ENCODE assay signal across 8 cellular contexts in genomic region chr22:19717691-19718254, GRCh38. TPM values are rescaled to one million over a fixed set of nuclear protein-coding genes. Genes with fewer than 3 reads are reported as not detected.
A peak's percentile ranks its signal among the peaks of the same experiment; 100 is the strongest.
DNase-seq lines count a peak whose midpoint lies in the region; ATAC-seq and TF ChIP-seq lines count a peak whose summit lies in the region.

No MANE protein-coding gene starts in this region.

- peaks cover 7% of the 10 kb centered on the region for H4K20me1 ChIP-seq in GM23338 (replicated peaks; ENCODE audit: insufficient read depth)

- H2BK5ac ChIP-seq in mesendoderm (ENCODE audit: low read length), result no peak overlapping the region

- no peaks in the 10 kb centered on the region for H3K79me1 ChIP-seq in mesendoderm (ENCODE audit: low read length)

- peaks cover 0 to 14% (median 6%) of the 10 kb centered on the region in 7 donors for H3K9me3 Mint-ChIP-seq in CD14-positive monocyte
- peaks cover 3% of the 10 kb centered on the region; the same call in 1 of the 3 replicates for H3K9me3 Mint-ChIP-seq in GM23338
- no peaks in the 10 kb centered on the region for H3K9me3 Mint-ChIP-seq in effector memory CD8-positive, alpha-beta T cell

- no CpG with 5 or more reads among the region's 61 CpGs for WGBS in mesendoderm (ENCODE audit: extremely low coverage, insufficient coverage, low lambda C conversion rate)

- H3K18ac ChIP-seq in mesendoderm (ENCODE audit: low read length), result peak overlapping the region; percentile 43

- H2BK120ac ChIP-seq in mesendoderm (ENCODE audit: low read depth, low read length), result no peak overlapping the region

- H3K4me1 ChIP-seq in GM23338 (ENCODE audit: insufficient read depth) (peaks cover 6% of the 10 kb centered on the region; the same call in 1 of the 2 replicates), mesendoderm (ENCODE audit: control insufficient read depth, low read depth, low read length) (peaks cover 7% of the 10 kb centered on the region)

- no peaks in the 10 kb centered on the region for H3K9me2 ChIP-seq in GM23338 (ENCODE audit: insufficient read depth)

- H3K27ac ChIP-seq in GM23338 (ENCODE audit: low read depth) (no peak overlapping the region), mesendoderm (ENCODE audit: low read depth, low read length) (no peak overlapping the region)

- H3K27ac Mint-ChIP-seq in CD14-positive monocyte (no peak overlapping the region), GM23338 (no peak overlapping the region)
- no peak overlapping the region for H3K27ac Mint-ChIP-seq in effector memory CD8-positive, alpha-beta T cell

- H3K36me3 ChIP-seq in GM23338 (ENCODE audit: insufficient read depth), result no peaks in the 10 kb centered on the region
- no peaks in the 10 kb centered on the region for H3K36me3 ChIP-seq in mesendoderm (ENCODE audit: control insufficient read depth, insufficient read depth, low read length)

- H4K8ac ChIP-seq in mesendoderm (ENCODE audit: low read depth, low read length), result no peak overlapping the region

- intact Hi-C loops in CD14-positive monocyte (cut with micrococcal nuclease), result loop anchor here (2.0 to 5.0 kb wide), 3 partner anchors 35 to 760 kb away; no protein-coding TSS in a partner anchor

- peaks cover 56 to 90% (median 59%) of the 10 kb centered on the region in 3 donors for H3K27me3 Mint-ChIP-seq in CD14-positive monocyte (ENCODE audit: low read depth in 3 of 3)
- peaks cover 70% of the 10 kb centered on the region for H3K27me3 Mint-ChIP-seq in GM23338 (ENCODE audit: insufficient read depth, low read depth, poor library complexity)
- peaks cover 42 to 66% of the 10 kb centered on the region in 2 donors for H3K27me3 Mint-ChIP-seq in effector memory CD8-positive, alpha-beta T cell

- H3K36me3 Mint-ChIP-seq in CD14-positive monocyte (peaks cover 0 to 13% of the 10 kb centered on the region in 2 donors), GM23338 (ENCODE audit: low read depth) (peaks cover 11% of the 10 kb centered on the region; the same call in 2 of the 3 replicates)
- peaks cover 4% of the 10 kb centered on the region for H3K36me3 Mint-ChIP-seq in effector memory CD8-positive, alpha-beta T cell (ENCODE audit: insufficient read depth)

- no peak overlapping the region for H4K5ac ChIP-seq in mesendoderm (ENCODE audit: low read length)

- H3K56ac ChIP-seq in mesendoderm (ENCODE audit: low read length), result peak overlapping the region; percentile 86

- no peak overlapping the region for H2AFZ ChIP-seq in GM23338

- peak; percentile 19 for ATAC-seq in GM23338
- ATAC-seq in effector memory CD8-positive, alpha-beta T cell (replicated peaks), result peak; percentile 96
- ATAC-seq in HG03108 (IDR thresholded peaks at IDR 0.05; ENCODE audit: unreplicated experiment), result no peak

- peak overlapping the region; percentile 61 to 84 for H3K4me3 Mint-ChIP-seq in CD14-positive monocyte
- peak overlapping the region; percentile 69 for H3K4me3 Mint-ChIP-seq in GM23338
- peak overlapping the region; percentile 49 to 51 for H3K4me3 Mint-ChIP-seq in effector memory CD8-positive, alpha-beta T cell

- peaks cover 92% of the 10 kb centered on the region for H3K27me3 ChIP-seq in GM23338 (ENCODE audit: insufficient read depth)
- H3K27me3 ChIP-seq in mesendoderm (ENCODE audit: insufficient read depth, low read length, poor library complexity), result peaks cover 21% of the 10 kb centered on the region

- no peaks in the 10 kb centered on the region for H3K79me2 ChIP-seq in GM23338 (replicated peaks; ENCODE audit: insufficient read depth)
- no peaks in the 10 kb centered on the region for H3K79me2 ChIP-seq in mesendoderm (ENCODE audit: control insufficient read depth, insufficient read depth, low read length)

- 0 out of 2 replicates have a peak, but pooled peaks cover 4% of the 10 kb centered on the region for H3F3A ChIP-seq in GM23338 (replicated peaks; ENCODE audit: low read depth)

- H3K4me1 Mint-ChIP-seq in CD14-positive monocyte (peaks cover 13% of the 10 kb centered on the region), GM23338 (peaks cover 9% of the 10 kb centered on the region)
- H3K4me1 Mint-ChIP-seq in effector memory CD8-positive, alpha-beta T cell (ENCODE audit: low read depth in 2 of 2), result peaks cover 0 to 7% of the 10 kb centered on the region in 2 donors

- H3K4me2 ChIP-seq in GM23338 (peak overlapping the region; percentile 82), mesendoderm (ENCODE audit: low read length) (peak overlapping the region; percentile 81)

- peak; percentile 96 for TF ChIP-seq CTCF in CD14-positive monocyte (IDR thresholded peaks at IDR 0.05)
- peak; percentile 38 to 76 for TF ChIP-seq CTCF in GM23338 (conservative IDR thresholded peaks at IDR 0.05; ENCODE audit: low read depth in 2 of 2)

- H2AK5ac ChIP-seq in mesendoderm (ENCODE audit: low read length), result no peak overlapping the region

- no peak overlapping the region for H2BK15ac ChIP-seq in mesendoderm (replicated peaks; ENCODE audit: low read depth)

- H3K23ac ChIP-seq in mesendoderm (ENCODE audit: low read length), result peak overlapping the region; percentile 89

- H3K4ac ChIP-seq in mesendoderm (ENCODE audit: low read depth, low read length), result no peak overlapping the region

- DNase-seq in CD14-positive monocyte (ENCODE audit: low spot score) (peak; percentile 65), GM23338 (ENCODE audit: low spot score) (peak; percentile 63), NCI-H748 (lab: John Stamatoyannopoulos, UW; ENCODE audit: unreplicated experiment) (peak; percentile 60), mesendoderm (peak; percentile 56)
- DNase-seq in activated CD8-positive, alpha-beta memory T cell treated with anti-CD3 and anti-CD28 coated beads for 48 hours (ENCODE audit: low read depth in 2 of 3, low spot score in 2 of 3), result peak; percentile 60 to 69 (median 63)
- peak; percentile 77 to 86 (median 82) for DNase-seq in effector memory CD8-positive, alpha-beta T cell
- DNase-seq in stimulated activated CD8-positive, alpha-beta memory T cell treated with anti-CD3 and anti-CD28 coated beads, Interleukin-15, amount 100 ng/mL, for 1 hour (ENCODE audit: low read depth), result peak; percentile 56

- H3K4me3 ChIP-seq in GM23338 (peak overlapping the region; percentile 56; the same call in 1 of the 2 replicates), mesendoderm (ENCODE audit: low read length) (no peak overlapping the region)

- H3K9ac ChIP-seq in mesendoderm (ENCODE audit: low read length), result peak overlapping the region; percentile 77

TF ChIP-seq in GM23338, 12 proteins besides CTCF, POLR2A, EP300 and RAD21 (continues in another document):
- no peak for TF ChIP-seq POLR2AphosphoS5 (IDR thresholded peaks at IDR 0.05; ENCODE audit: low read depth)
- no peak for TF ChIP-seq JUNB (IDR thresholded peaks at IDR 0.05; ENCODE audit: unreplicated experiment)
- TF ChIP-seq CREB1 (CRISPR knock-in tag; IDR thresholded peaks at IDR 0.05; ENCODE audit: low read depth), result 0 out of 2 replicates have a peak, but pooled peaks have one; percentile 30

RNA-seq across cellular contexts. Expression of gene SEPTIN5, which starts 3.5 kb away (rescaled TPM):
- polyA plus RNA-seq in CD14-positive monocyte (under 1 TPM in 1 of 2 donors, not detected in 1; 0.50 TPM), GM23338 (2016; fragmentation: Nextera tagmentation; extraction: Ambion mirVana) (4.3 and 5.6 TPM in 2 replicates)
- total RNA-seq in GM23338 (2014; rRNA removed; shearing (Covaris generic)), result 7.7 and 17.2 TPM in 2 replicates
- 6.2 TPM for polyA plus RNA-seq in mesendoderm (2013, experiment 1 of 2)
- polyA plus RNA-seq in mesendoderm (2013, experiment 2 of 2), result 5.7 TPM

RNA-seq across cellular contexts. Expression of gene GP1BB, which starts 5.6 kb away (rescaled TPM):
- polyA plus RNA-seq in CD14-positive monocyte (1 to 10 TPM in 1 of 2 donors, under 1 TPM in 1; 0.26 to 1.5 TPM), GM23338 (2016; fragmentation: Nextera tagmentation; extraction: Ambion mirVana) (0.53 and 1.1 TPM in 2 replicates)
- total RNA-seq in GM23338 (2014; rRNA removed; shearing (Covaris generic)), result 1.3 TPM in 1 of 2 replicates, not detected in the other
- 0.52 TPM for polyA plus RNA-seq in mesendoderm (2013, experiment 1 of 2)
- 0.45 TPM for polyA plus RNA-seq in mesendoderm (2013, experiment 2 of 2)

RNA-seq across cellular contexts. Expression of gene TBX1, which starts 42.8 kb away (rescaled TPM):
- polyA plus RNA-seq in CD14-positive monocyte (not detected), GM23338 (2016; fragmentation: Nextera tagmentation; extraction: Ambion mirVana) (0.19 TPM in 2 replicates)
- total RNA-seq in GM23338 (2014; rRNA removed; shearing (Covaris generic)), result 0.23 and 0.66 TPM in 2 replicates
- polyA plus RNA-seq in mesendoderm (2013, experiment 1 of 2), result 0.03 TPM
- 0.10 TPM for polyA plus RNA-seq in mesendoderm (2013, experiment 2 of 2)
